ENCODE assay signal across 6 cellular contexts in genomic region chr7:152075379-152075778, GRCh38. TPM values are rescaled to one million over a fixed set of nuclear protein-coding genes. Genes with fewer than 3 reads are reported as not detected.
DNase-seq lines count a peak whose midpoint lies in the region; ATAC-seq and TF ChIP-seq lines count a peak whose summit lies in the region.
"Not testable (repeated sequence)": the region's sequence is repeated elsewhere in the genome, so short reads cannot be mapped to it uniquely, and the experiment has no call there.

No MANE protein-coding gene starts in this region.

- not testable (repeated sequence) for H3K9ac ChIP-seq in endodermal cell (ENCODE audit: extremely low read depth, low read length, poor library complexity, severe bottlenecking)
- H3K9ac ChIP-seq in iPS-20b (ENCODE audit: low read depth, low read length) = peak overlapping the region; percentile 40; the same call in 1 of the 2 replicates

- peak overlapping the region; percentile 77 for H3K27ac Mint-ChIP-seq in GM23338
- peak overlapping the region; percentile 66 for H3K27ac Mint-ChIP-seq in T-helper 17 cell
- peak overlapping the region; percentile 75 for H3K27ac Mint-ChIP-seq in endodermal cell
- peak overlapping the region; percentile 94 for H3K27ac Mint-ChIP-seq in nephron progenitor cell

- WGBS in body of pancreas, 2 donors = 72% methylated on average over 12 to 14 of the region's 14 CpGs
- 94 to 95% methylated on average over 10 to 14 of the region's 14 CpGs for WGBS in endodermal cell (ENCODE audit: insufficient coverage in 1 of 2, insufficient read length in 1 of 2), 2 experiments

- not testable (repeated sequence) for ATAC-seq in GM23338, T-helper 17 cell, body of pancreas

- H3K9me3 ChIP-seq in T-helper 17 cell (ENCODE audit: control insufficient read depth, low read length, poor library complexity, severe bottlenecking); body of pancreas; iPS-20b (ENCODE audit: insufficient read depth, low read depth, low read length): not testable (repeated sequence)
- peaks cover 14% of the 10 kb centered on the region for H3K9me3 ChIP-seq in endodermal cell (ENCODE audit: control insufficient read depth, low read length)

- not testable (repeated sequence) for TF ChIP-seq CTCF in GM23338 (conservative IDR thresholded peaks at IDR 0.05; ENCODE audit: low read depth in 2 of 2); body of pancreas (IDR thresholded peaks at IDR 0.05); endodermal cell (conservative IDR thresholded peaks at IDR 0.05); nephron progenitor cell (IDR thresholded peaks at IDR 0.05)

- H3K4me1 Mint-ChIP-seq in GM23338 (peaks cover 64% of the 10 kb centered on the region), T-helper 17 cell (peaks cover 34% of the 10 kb centered on the region), endodermal cell (peaks cover 40% of the 10 kb centered on the region), nephron progenitor cell (peaks cover 46% of the 10 kb centered on the region)

- not testable (repeated sequence) for H3K9me2 ChIP-seq in GM23338 (ENCODE audit: insufficient read depth)

- H3K36me3 Mint-ChIP-seq in GM23338 (ENCODE audit: low read depth); T-helper 17 cell (ENCODE audit: low read depth); endodermal cell (ENCODE audit: low read depth): not testable (repeated sequence)
- H3K36me3 Mint-ChIP-seq in nephron progenitor cell (ENCODE audit: low read depth) = peaks cover 12% of the 10 kb centered on the region

- not testable (repeated sequence) for H3K4me3 Mint-ChIP-seq in GM23338, T-helper 17 cell, endodermal cell, nephron progenitor cell

- not testable (repeated sequence) for H3K4me3 ChIP-seq in GM23338; body of pancreas; endodermal cell (ENCODE audit: low read length); iPS-20b (ENCODE audit: low read length)

- H3K27ac ChIP-seq in GM23338 (ENCODE audit: low read depth) (peak overlapping the region; percentile 72; the same call in 1 of the 2 replicates), body of pancreas (peak overlapping the region in 2 of 4 donors; percentile 48 to 90)
- not testable (repeated sequence) for H3K27ac ChIP-seq in endodermal cell (ENCODE audit: low read depth, low read length); iPS-20b (ENCODE audit: low read length)

- H4K20me1 ChIP-seq in GM23338 (replicated peaks; ENCODE audit: insufficient read depth) = not testable (repeated sequence)

- not testable (repeated sequence) for H3K27me3 ChIP-seq in GM23338 (ENCODE audit: insufficient read depth); body of pancreas; endodermal cell (ENCODE audit: control insufficient read depth, insufficient read depth, low read length, poor library complexity, severe bottlenecking); iPS-20b (ENCODE audit: insufficient read depth, low read length)

- not testable (repeated sequence) for H2AFZ ChIP-seq in GM23338

- not testable (repeated sequence) for H3K9me3 Mint-ChIP-seq in GM23338, endodermal cell, nephron progenitor cell

- not testable (repeated sequence) for DNase-seq in GM23338 (ENCODE audit: low spot score); T-helper 17 cell; endodermal cell; nephron progenitor cell
- DNase-seq in body of pancreas = peak in 3 of 4 donors; percentile 13 to 42 (median 27)

- H3K79me2 ChIP-seq in GM23338 (replicated peaks; ENCODE audit: insufficient read depth) = not testable (repeated sequence)

- H3K27me3 Mint-ChIP-seq in GM23338 (ENCODE audit: insufficient read depth, low read depth, poor library complexity); T-helper 17 cell; endodermal cell (ENCODE audit: insufficient read depth); nephron progenitor cell (ENCODE audit: low read depth, poor library complexity): not testable (repeated sequence)

- peaks cover 40% of the 10 kb centered on the region for H3K4me1 ChIP-seq in GM23338 (ENCODE audit: insufficient read depth)
- peaks cover 61% of the 10 kb centered on the region for H3K4me1 ChIP-seq in body of pancreas
- H3K4me1 ChIP-seq in endodermal cell (ENCODE audit: control insufficient read depth, insufficient read depth, low read length) = peaks cover 17% of the 10 kb centered on the region
- peaks cover 36% of the 10 kb centered on the region for H3K4me1 ChIP-seq in iPS-20b (ENCODE audit: insufficient read depth, low read length)

- not testable (repeated sequence) for H3F3A ChIP-seq in GM23338 (replicated peaks; ENCODE audit: low read depth)

- not testable (repeated sequence) for H3K4me2 ChIP-seq in GM23338

- intact Hi-C loops in body of pancreas (cut with DNase I) = not testable (repeated sequence)

- TF ChIP-seq POLR2A in body of pancreas (IDR thresholded peaks at IDR 0.05) = not testable (repeated sequence)

- H3K36me3 ChIP-seq in GM23338 (ENCODE audit: insufficient read depth); body of pancreas (replicated peaks in 1 of 2; ENCODE audit: insufficient read depth in 1 of 2, low read depth in 2 of 2); endodermal cell (ENCODE audit: control insufficient read depth, insufficient read depth, low read length); iPS-20b (ENCODE audit: insufficient read depth, low read depth, low read length): not testable (repeated sequence)

RNA-seq across cellular contexts. Expression of gene GALNT11, which starts 49.9 kb away (rescaled TPM):
- total RNA-seq in GM23338 (2014; rRNA removed; shearing (Covaris generic)) = 23.0 and 33.6 TPM in 2 replicates
- polyA plus RNA-seq in GM23338 (2016; fragmentation: Nextera tagmentation; extraction: Ambion mirVana) = 14.5 and 16.1 TPM in 2 replicates
- total RNA-seq in T-helper 17 cell (10 to 100 TPM; 23.7 to 25.3 TPM), body of pancreas (10 to 100 TPM; 45.9 to 54.4 TPM), endodermal cell (10 to 100 TPM; 32.7 to 35.3 TPM)
- 34.9 TPM for polyA plus RNA-seq in endodermal cell (2013, experiment 1 of 2)
- 33.4 TPM for polyA plus RNA-seq in endodermal cell (2013, experiment 2 of 2)
